Comparison of ENCODE assay signal across 14 cellular contexts in genomic region chr19:17296278-17296677, GRCh38. TPM values are rescaled to one million over a fixed set of nuclear protein-coding genes. Genes with fewer than 3 reads are reported as not detected.
DNase-seq lines count a peak whose midpoint lies in the region; ATAC-seq lines count a peak whose summit lies in the region.
"Had no signal": no experiment of that assay in that cellular context is flagged by ENCODE, and none has a peak within 500 bp of the region (broad histone marks: within the 10 kb centered on the region; RNA-seq: fewer than 3 reads in every experiment).

No MANE protein-coding gene starts in this region.

- peaks cover 6% of the 10 kb centered on the region for H3K36me3 Mint-ChIP-seq in activated naive CD8-positive, alpha-beta T cell treated with anti-CD3 and anti-CD28 coated beads for 36 hours
- H3K36me3 Mint-ChIP-seq: naive B cell had no signal

- H3K4me1 Mint-ChIP-seq in activated naive CD8-positive, alpha-beta T cell treated with anti-CD3 and anti-CD28 coated beads for 36 hours: peaks cover 11% of the 10 kb centered on the region
- H3K4me1 Mint-ChIP-seq: central memory CD8-positive, alpha-beta T cell had no signal

- H3K27ac Mint-ChIP-seq in activated naive CD8-positive, alpha-beta T cell treated with anti-CD3 and anti-CD28 coated beads for 36 hours: peak overlapping the region; percentile 20

- ATAC-seq in GM21576 (IDR thresholded peaks at IDR 0.05; ENCODE audit: unreplicated experiment) (no peak), GM19463 (IDR thresholded peaks at IDR 0.05; ENCODE audit: unreplicated experiment) (no peak), GM18873 (IDR thresholded peaks at IDR 0.05; ENCODE audit: low FRiP score, unreplicated experiment) (no peak)
- ATAC-seq: heart right ventricle; stimulated activated naive CD8-positive, alpha-beta T cell treated with anti-CD3 and anti-CD28 coated beads, Interleukin-15, amount 100 ng/mL, for 72 hours had no signal

- DNase-seq in DMS53 (lab: John Stamatoyannopoulos, UW): peak; percentile 88
- DNase-seq in LHCN-M2 (ENCODE audit: low read depth): peak; percentile 75
- DNase-seq in activated naive CD8-positive, alpha-beta T cell treated with anti-CD3 and anti-CD28 coated beads for 36 hours: no peak
- DNase-seq in kidney tubule cell (ENCODE audit: low spot score): peak; percentile 78
- no peak for DNase-seq in NCI-H2227 treated with DMSO at 0.1 percent for 48 hours (lab: John Stamatoyannopoulos, UW)
- DNase-seq: heart right ventricle; naive B cell; NCI-H2171 treated with DMSO at 0.1 percent for 48 hours; stimulated activated CD4-positive, alpha-beta T cell treated with anti-CD3 and anti-CD28 coated beads, Interleukin-15, amount 100 ng/mL, for 24 hours; stimulated activated naive CD8-positive, alpha-beta T cell treated with anti-CD3 and anti-CD28 coated beads, Interleukin-15, amount 100 ng/mL, for 72 hours had no signal

- no peaks in the 10 kb centered on the region for H3K27me3 Mint-ChIP-seq in activated naive CD8-positive, alpha-beta T cell treated with anti-CD3 and anti-CD28 coated beads for 36 hours
- H3K27me3 Mint-ChIP-seq: central memory CD8-positive, alpha-beta T cell; naive B cell; stimulated activated naive CD8-positive, alpha-beta T cell treated with anti-CD3 and anti-CD28 coated beads, Interleukin-15, amount 100 ng/mL, for 72 hours had no signal

- H3K9me3 Mint-ChIP-seq in activated naive CD8-positive, alpha-beta T cell treated with anti-CD3 and anti-CD28 coated beads for 36 hours: no peaks in the 10 kb centered on the region
- H3K9me3 Mint-ChIP-seq: central memory CD8-positive, alpha-beta T cell; stimulated activated naive CD8-positive, alpha-beta T cell treated with anti-CD3 and anti-CD28 coated beads, Interleukin-15, amount 100 ng/mL, for 72 hours had no signal

- no peak overlapping the region for H3K4me3 Mint-ChIP-seq in activated naive CD8-positive, alpha-beta T cell treated with anti-CD3 and anti-CD28 coated beads for 36 hours
- H3K4me3 Mint-ChIP-seq: central memory CD8-positive, alpha-beta T cell; stimulated activated naive CD8-positive, alpha-beta T cell treated with anti-CD3 and anti-CD28 coated beads, Interleukin-15, amount 100 ng/mL, for 72 hours had no signal

RNA-seq across cellular contexts. Expression of gene ABHD8, which starts 6.9 kb away (rescaled TPM):
- total RNA-seq in LHCN-M2 (2014; rRNA removed): 25.9 and 26.5 TPM in 2 replicates
- 9.9 TPM for polyA plus RNA-seq in LHCN-M2 (2012)
- 1 to 10 TPM; 4.1 to 4.9 TPM for total RNA-seq in activated naive CD8-positive, alpha-beta T cell treated with anti-CD3 and anti-CD28 coated beads for 36 hours

RNA-seq across cellular contexts. Expression of gene MRPL34, which starts 9.4 kb away (rescaled TPM):
- 48.2 and 68.1 TPM in 2 replicates for total RNA-seq in LHCN-M2 (2014; rRNA removed)
- 59.0 TPM for polyA plus RNA-seq in LHCN-M2 (2012)
- total RNA-seq in activated naive CD8-positive, alpha-beta T cell treated with anti-CD3 and anti-CD28 coated beads for 36 hours: 100 to 1,000 TPM; 122 to 128 TPM

RNA-seq across cellular contexts. Expression of gene DDA1, which starts 13.1 kb away (rescaled TPM):
- total RNA-seq in LHCN-M2 (2014; rRNA removed): 55.9 and 76.2 TPM in 2 replicates
- polyA plus RNA-seq in LHCN-M2 (2012): 102 TPM
- 10 to 100 TPM; 41.0 to 43.6 TPM for total RNA-seq in activated naive CD8-positive, alpha-beta T cell treated with anti-CD3 and anti-CD28 coated beads for 36 hours

RNA-seq across cellular contexts. Expression of gene ANKLE1, which starts 14.6 kb away (rescaled TPM):
- total RNA-seq in LHCN-M2 (2014; rRNA removed): 0.40 and 0.90 TPM in 2 replicates
- polyA plus RNA-seq in LHCN-M2 (2012): 0.13 TPM
- 10 to 100 TPM; 22.9 to 23.2 TPM for total RNA-seq in activated naive CD8-positive, alpha-beta T cell treated with anti-CD3 and anti-CD28 coated beads for 36 hours

RNA-seq across cellular contexts. Expression of gene BABAM1, which starts 29.0 kb away (rescaled TPM):
- total RNA-seq in LHCN-M2 (2014; rRNA removed): 107 and 148 TPM in 2 replicates
- 134 TPM for polyA plus RNA-seq in LHCN-M2 (2012)
- total RNA-seq in activated naive CD8-positive, alpha-beta T cell treated with anti-CD3 and anti-CD28 coated beads for 36 hours: 100 to 1,000 TPM; 107 to 112 TPM

Comparison
In these comparisons a context has a peak if more than half of its experiments do, and no peak if none do; other contexts are left out.
1. DNase-seq: peak in DMS53 (single experiment), LHCN-M2 (single experiment) and kidney tubule cell (single experiment); none in activated naive CD8-positive, alpha-beta T cell treated with anti-CD3 and anti-CD28 coated beads for 36 hours (single experiment) and NCI-H2227 treated with DMSO at 0.1 percent for 48 hours (single experiment).